In the genomic region with DNA sequence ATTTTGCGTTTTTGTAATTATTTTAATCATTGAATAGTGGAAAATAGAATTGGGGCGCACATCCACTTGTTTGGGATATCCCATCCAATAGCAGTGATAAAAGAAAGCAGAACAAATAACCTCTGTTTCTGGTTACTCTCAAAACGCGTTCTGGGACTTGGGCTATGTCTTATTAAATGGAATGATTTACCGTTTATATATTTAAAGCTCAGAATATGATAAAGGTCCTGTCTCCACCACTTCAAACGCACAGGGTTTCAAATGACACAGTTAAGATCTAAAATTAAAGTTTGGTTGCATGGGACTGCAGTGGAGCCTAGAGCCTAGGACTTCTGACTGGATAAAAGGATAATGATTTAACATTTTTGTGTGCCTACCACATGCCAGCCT, we compare ENCODE assay signal across 9 cellular contexts. TPM values are rescaled to one million over a fixed set of nuclear protein-coding genes. Genes with fewer than 3 reads are reported as not detected.
DNase-seq lines count a peak whose midpoint lies in the region; ATAC-seq and TF ChIP-seq lines count a peak whose summit lies in the region.
"Had no signal": no experiment of that assay in that cellular context is flagged by ENCODE, and none has a peak within 500 bp of the region (broad histone marks: within the 10 kb centered on the region; RNA-seq: fewer than 3 reads in every experiment).

No MANE protein-coding gene starts in this region.

- ATAC-seq in GM21528 (IDR thresholded peaks at IDR 0.05; ENCODE audit: low FRiP score, unreplicated experiment) (no peak), HG03457 (IDR thresholded peaks at IDR 0.05; ENCODE audit: unreplicated experiment) (no peak)
- ATAC-seq: activated CD4-positive, CD25-positive, alpha-beta regulatory T cell treated with anti-CD3 and anti-CD28 coated beads, Interleukin-2, amount 50 U/mL, for 24 hours had no signal

- 1 to 8% (median 2%) methylated on average over 6 of the region's 6 CpGs for WGBS in ovary, 3 donors

- intact Hi-C loops in Caco-2 (cut with micrococcal nuclease; ENCODE audit: unreplicated experiment) (loop anchor here (5.0 kb wide), 1 partner anchor 678 kb away; the partner anchor contains the start of gene ZNF202), ovary (cut with DNase I) (loop anchor here in 1 of 4 donors (5.0 to 10.0 kb wide), 2 partner anchors 38 to 859 kb away; no protein-coding TSS in a partner anchor)

- H3K9me3 ChIP-seq in Caco-2 (no peaks in the 10 kb centered on the region), NT2/D1 (ENCODE audit: insufficient read depth, low read length) (no peaks in the 10 kb centered on the region), ovary (no peaks in the 10 kb centered on the region)

- POLR2A ChIA-PET in Caco-2 (lab: Charles Lee), result interaction anchor here (1.1 kb wide), 1 partner anchor 52 kb away, joined by 4 read pairs; no protein-coding TSS in a partner anchor

- peaks cover 16% of the 10 kb centered on the region for H3K4me1 Mint-ChIP-seq in Caco-2 (ENCODE audit: low read depth, unreplicated experiment)
- peaks cover 37% of the 10 kb centered on the region for H3K4me1 Mint-ChIP-seq in endothelial cell (ENCODE audit: unreplicated experiment)

- no peak for TF ChIP-seq POLR2A in ovary (IDR thresholded peaks at IDR 0.05)

- H3K27me3 Mint-ChIP-seq in Caco-2 (ENCODE audit: insufficient read depth, unreplicated experiment) (no peaks in the 10 kb centered on the region), endothelial cell (ENCODE audit: unreplicated experiment) (peaks cover 11% of the 10 kb centered on the region)

- H3K9me3 Mint-ChIP-seq in Caco-2 (ENCODE audit: unreplicated experiment) (no peaks in the 10 kb centered on the region), endothelial cell (ENCODE audit: unreplicated experiment) (no peaks in the 10 kb centered on the region)

- H3K4me3 Mint-ChIP-seq in Caco-2 (ENCODE audit: unreplicated experiment), result peak overlapping the region; percentile 84
- H3K4me3 Mint-ChIP-seq in endothelial cell (ENCODE audit: unreplicated experiment), result no peak overlapping the region

- H3K36me3 Mint-ChIP-seq in Caco-2 (ENCODE audit: insufficient read depth, unreplicated experiment), result peaks cover 59% of the 10 kb centered on the region
- H3K36me3 Mint-ChIP-seq in endothelial cell (ENCODE audit: low read depth, unreplicated experiment), result peaks cover 22% of the 10 kb centered on the region

- peak overlapping the region; percentile 98 for H3K9ac ChIP-seq in NT2/D1 (ENCODE audit: insufficient read length, low read depth)

- H3K27me3 ChIP-seq in Caco-2 (replicated peaks; ENCODE audit: control insufficient read depth, insufficient read depth, low read length) (no peaks in the 10 kb centered on the region), NT2/D1 (ENCODE audit: insufficient read depth, insufficient read length) (no peaks in the 10 kb centered on the region), ovary (no peaks in the 10 kb centered on the region)

- no peak overlapping the region for H3K4me3 ChIP-seq in Caco-2 (ENCODE audit: low read depth, low read length)
- H3K4me3 ChIP-seq in NT2/D1 (ENCODE audit: insufficient read length, low read depth), result no peak overlapping the region
- H3K4me3 ChIP-seq in ovary, result no peak overlapping the region

- H3K27ac ChIP-seq in ovary, result peak overlapping the region; percentile 95 to 96

- CTCF ChIA-PET in Caco-2 (lab: Charles Lee), result interaction anchor here (0.9 kb wide), 1 partner anchor 10 kb away, joined by 3 read pairs; no protein-coding TSS in a partner anchor

- peak in 1 of 2 experiments; percentile 2 for DNase-seq in Caco-2
- DNase-seq in NT2/D1 (ENCODE audit: low read depth, low spot score), result no peak
- DNase-seq in endothelial cell (ENCODE audit: low spot score), result no peak
- DNase-seq in ovary, result no peak
- no peak for DNase-seq in A172 (ENCODE audit: low spot score)
- no peak for DNase-seq in activated CD4-positive, CD25-positive, alpha-beta regulatory T cell (lab: John Stamatoyannopoulos, UW)

- H3K36me3 ChIP-seq in Caco-2 (ENCODE audit: control insufficient read depth, insufficient read depth, low read length) (peaks cover 6% of the 10 kb centered on the region), NT2/D1 (ENCODE audit: insufficient read depth, insufficient read length, low read length) (peaks cover 27% of the 10 kb centered on the region), ovary (no peaks in the 10 kb centered on the region)

- no peak for TF ChIP-seq CTCF in Caco-2 (IDR thresholded peaks at IDR 0.05; ENCODE audit: insufficient read depth in 1 of 2, low read depth in 1 of 2, low read length in 1 of 2, severe bottlenecking in 1 of 2, unreplicated experiment in 1 of 2)
- no peak for TF ChIP-seq CTCF in endothelial cell (IDR thresholded peaks at IDR 0.05; ENCODE audit: unreplicated experiment)
- TF ChIP-seq CTCF in ovary (IDR thresholded peaks at IDR 0.05), result no peak

- H3K27ac Mint-ChIP-seq in Caco-2 (ENCODE audit: unreplicated experiment) (peak overlapping the region; percentile 98), endothelial cell (ENCODE audit: unreplicated experiment) (peak overlapping the region; percentile 100)

- no peak for TF ChIP-seq EP300 in ovary (IDR thresholded peaks at IDR 0.05)

- H3K4me1 ChIP-seq in Caco-2 (peaks cover 15% of the 10 kb centered on the region), NT2/D1 (ENCODE audit: insufficient read depth, insufficient read length) (no peaks in the 10 kb centered on the region), ovary (ENCODE audit: insufficient read depth) (peaks cover 8% of the 10 kb centered on the region)

- no TSS peak for BruUV-seq in Caco-2 (replicated peaks; lab: Mats Ljungman, UMichigan)

RNA-seq across cellular contexts. Expression of gene HSPA8, which starts 2.3 kb away (rescaled TPM):
- total RNA-seq in Caco-2 (2022), result 1,923 and 2,051 TPM in 2 replicates
- total RNA-seq in endothelial cell (ENCODE audit: unreplicated experiment), result 1,201 TPM
- 100 to 1,000 TPM; 383 to 888 (median 747) TPM for total RNA-seq in ovary
- 1,000 to 10,000 TPM in 1 of 2 donors, 100 to 1,000 TPM in 1; 289 to 1,795 TPM for polyA plus RNA-seq in ovary
- total RNA-seq in A172 (2014; rRNA removed; shearing (Covaris generic)), result 3,086 and 3,613 TPM in 2 replicates
